ENCODE assay signal across 8 cellular contexts in the genomic region with DNA sequence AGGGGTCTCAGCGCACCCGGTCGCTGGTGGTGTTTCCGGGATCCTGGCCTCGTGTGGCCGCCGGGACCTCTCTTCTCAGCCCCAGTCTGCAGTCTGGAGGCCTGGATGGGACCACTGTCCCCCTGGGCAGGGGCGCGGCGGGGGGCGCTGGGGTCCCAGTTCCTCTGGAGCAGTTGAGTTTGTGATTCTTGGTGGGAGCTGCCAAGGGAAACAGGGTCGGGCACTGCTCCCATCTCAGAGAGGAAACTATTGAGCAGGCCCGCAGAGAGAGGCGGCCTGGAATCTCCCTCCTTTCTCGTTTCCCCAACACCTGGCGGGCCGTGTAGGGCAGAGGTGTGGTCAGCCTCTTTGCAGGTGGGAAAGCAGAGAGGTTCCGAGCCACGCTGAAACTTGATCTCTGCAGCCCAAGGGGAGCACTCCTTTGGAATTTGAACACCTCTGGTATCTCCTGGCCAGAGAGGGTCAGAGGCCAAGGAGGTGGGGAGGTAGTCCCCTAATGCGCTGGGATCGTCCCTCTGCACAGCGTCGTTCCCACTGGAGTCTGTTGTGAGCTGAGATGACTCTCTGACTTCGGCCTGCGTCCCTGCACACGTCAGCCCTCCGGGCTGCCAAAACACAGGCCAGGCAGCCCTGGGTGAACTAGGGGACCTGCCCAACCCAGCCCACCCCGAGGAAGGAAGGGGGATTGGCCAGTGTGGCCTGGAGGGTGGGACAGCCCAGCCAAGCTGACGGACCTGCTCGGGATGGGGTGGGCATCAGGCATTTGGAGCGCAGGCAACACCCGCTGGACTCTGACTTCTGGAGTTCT. TPM values are rescaled to one million over a fixed set of nuclear protein-coding genes. Genes with fewer than 3 reads are reported as not detected.
DNase-seq lines count a peak whose midpoint lies in the region; ATAC-seq and TF ChIP-seq lines count a peak whose summit lies in the region.

No MANE protein-coding gene starts in this region.

- ATAC-seq in DND-41 (ENCODE audit: insufficient read depth, low read depth) (peak; percentile 2; the same call in 1 of the 3 replicates), HG02973 (IDR thresholded peaks at IDR 0.05; ENCODE audit: unreplicated experiment) (peak; percentile 15), WTC11 (peak; percentile 35), HG02852 (IDR thresholded peaks at IDR 0.05; ENCODE audit: unreplicated experiment) (no peak)

- CTCF ChIA-PET in WTC11 (lab: Charles Lee): interaction anchor here (0.9 to 2.8 kb wide), 13 partner anchors 12 to 192 kb away, joined by 3 to 34 read pairs (median 4); a partner anchor contains a TSS

- no peak for TF ChIP-seq CTCF in DND-41 (IDR thresholded peaks at IDR 0.05; ENCODE audit: borderline replicate concordance, extremely low read depth, low read length, poor library complexity, severe bottlenecking)
- no peak for TF ChIP-seq CTCF in WTC11 (IDR thresholded peaks at IDR 0.05)
- TF ChIP-seq CTCF in fibroblast of villous mesenchyme (IDR thresholded peaks at IDR 0.05; ENCODE audit: insufficient read depth, low read depth, low read length): no peak
- no peak for TF ChIP-seq CTCF in neural progenitor cell (IDR thresholded peaks at IDR 0.05)

- no peaks in the 10 kb centered on the region for H3K27me3 Mint-ChIP-seq in WTC11 (ENCODE audit: low read depth)
- peaks cover 22% of the 10 kb centered on the region for H3K27me3 Mint-ChIP-seq in neural progenitor cell (ENCODE audit: insufficient read depth, low read depth)

- H2AFZ ChIP-seq in DND-41 (ENCODE audit: low read depth, low read length) (peak overlapping the region; percentile 91), neural progenitor cell (replicated peaks) (peak overlapping the region; percentile 80)

- peaks cover 22% of the 10 kb centered on the region for H3F3A ChIP-seq in neural progenitor cell (ENCODE audit: low read depth)

- 0 out of 2 replicates have a peak, but pooled peaks cover 5% of the 10 kb centered on the region for H4K20me1 ChIP-seq in DND-41 (ENCODE audit: insufficient read depth, low read length)
- peaks cover 11% of the 10 kb centered on the region for H4K20me1 ChIP-seq in neural progenitor cell (ENCODE audit: low read depth)

- H3K4me2 ChIP-seq in DND-41 (ENCODE audit: insufficient read depth, low read length) (peak overlapping the region; percentile 97), neural progenitor cell (peak overlapping the region; percentile 89)

- H3K9ac ChIP-seq in DND-41 (ENCODE audit: low read depth, low read length) (peak overlapping the region; percentile 79), neural progenitor cell (no peak overlapping the region)

- no peaks in the 10 kb centered on the region for H3K9me3 ChIP-seq in DND-41 (ENCODE audit: insufficient read depth, low read length, severe bottlenecking)
- no peaks in the 10 kb centered on the region for H3K9me3 ChIP-seq in neural progenitor cell (ENCODE audit: low read depth)

- H3K27me3 ChIP-seq in DND-41 (ENCODE audit: insufficient read depth, low read length, poor library complexity) (peaks cover 7% of the 10 kb centered on the region), neural progenitor cell (peaks cover 64% of the 10 kb centered on the region)

- H3K36me3 Mint-ChIP-seq in WTC11 (peaks cover 8% of the 10 kb centered on the region), neural progenitor cell (peaks cover 3% of the 10 kb centered on the region)

- H3K36me3 ChIP-seq in DND-41 (ENCODE audit: insufficient read depth, low read length) (no peaks in the 10 kb centered on the region), neural progenitor cell (no peaks in the 10 kb centered on the region)

- H3K79me2 ChIP-seq in DND-41 (ENCODE audit: insufficient read depth, low read length) (peaks cover 15% of the 10 kb centered on the region), neural progenitor cell (ENCODE audit: low read depth) (no peaks in the 10 kb centered on the region)

- DNase-seq in DND-41: no peak
- DNase-seq in WTC11 (ENCODE audit: low spot score): peak; percentile 64
- peak; percentile 64 for DNase-seq in fibroblast of villous mesenchyme (ENCODE audit: low read depth)
- DNase-seq in neural progenitor cell (ENCODE audit: low spot score): peak; percentile 62
- DNase-seq in NCI-H2107 treated with DMSO at 0.1 percent for 48 hours (lab: John Stamatoyannopoulos, UW; ENCODE audit: unreplicated experiment): no peak
- DNase-seq in NCI-H1436 treated with DMSO at 0.1 percent for 48 hours (lab: John Stamatoyannopoulos, UW): no peak

- peak overlapping the region; percentile 98 for H3K27ac Mint-ChIP-seq in WTC11
- no peak overlapping the region for H3K27ac Mint-ChIP-seq in neural progenitor cell

- H3K4me1 Mint-ChIP-seq in WTC11 (peaks cover 37% of the 10 kb centered on the region), neural progenitor cell (peaks cover 41% of the 10 kb centered on the region)

- H3K9me3 Mint-ChIP-seq in WTC11: no peaks in the 10 kb centered on the region
- H3K9me3 Mint-ChIP-seq in neural progenitor cell: no peaks in the 10 kb centered on the region

- H3K4me1 ChIP-seq in DND-41 (ENCODE audit: insufficient read depth, low read length) (peaks cover 45% of the 10 kb centered on the region), neural progenitor cell (peaks cover 13% of the 10 kb centered on the region)

- POLR2A ChIA-PET in WTC11 (lab: Charles Lee): interaction anchor here (0.9 to 3.6 kb wide), 3 partner anchors 15 to 60 kb away, joined by 3 to 11 read pairs (median 4); a partner anchor contains a TSS

- H3K27ac ChIP-seq in DND-41 (ENCODE audit: low read length) (peak overlapping the region; percentile 52; the same call in 1 of the 2 replicates), neural progenitor cell (no peak overlapping the region)

- H3K4me3 ChIP-seq in DND-41 (ENCODE audit: low read depth in 1 of 2, low read length in 2 of 2): peak overlapping the region; percentile 77 to 95
- H3K4me3 ChIP-seq in fibroblast of villous mesenchyme (ENCODE audit: low read depth, low read length): peak overlapping the region; percentile 80
- peak overlapping the region; percentile 67 for H3K4me3 ChIP-seq in neural progenitor cell

- H3K4me3 Mint-ChIP-seq in WTC11 (peak overlapping the region; percentile 77), neural progenitor cell (peak overlapping the region; percentile 79)

TF ChIP-seq in WTC11, 78 proteins besides CTCF, POLR2A, EP300 and RAD21:
- TF ChIP-seq ZNF263 (CRISPR knock-in tag; IDR thresholded peaks at IDR 0.05; ENCODE audit: low read depth) (peak; percentile 90), PRRX2 (CRISPR knock-in tag; IDR thresholded peaks at IDR 0.05) (no peak), CREB1 (CRISPR knock-in tag; IDR thresholded peaks at IDR 0.05) (no peak), JAZF1 (CRISPR knock-in tag; IDR thresholded peaks at IDR 0.05) (no peak), FOXJ3 (CRISPR knock-in tag; IDR thresholded peaks at IDR 0.05; ENCODE audit: borderline replicate concordance) (no peak), FOXP1 (CRISPR knock-in tag; IDR thresholded peaks at IDR 0.05; ENCODE audit: borderline replicate concordance) (no peak), ETV6 (CRISPR knock-in tag; IDR thresholded peaks at IDR 0.05) (0 out of 2 replicates have a peak, but pooled peaks have one; percentile 50)
- TF ChIP-seq, protein P1, sequence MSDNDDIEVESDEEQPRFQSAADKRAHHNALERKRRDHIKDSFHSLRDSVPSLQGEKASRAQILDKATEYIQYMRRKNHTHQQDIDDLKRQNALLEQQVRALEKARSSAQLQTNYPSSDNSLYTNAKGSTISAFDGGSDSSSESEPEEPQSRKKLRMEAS (CRISPR knock-in tag; IDR thresholded peaks at IDR 0.05): 0 out of 2 replicates have a peak, but pooled peaks have one; percentile 6

RNA-seq across cellular contexts. Expression of a gene that starts 0.8 kb away (rescaled TPM):
- total RNA-seq in WTC11 (2021): 10.8 to 17.9 TPM (median 14.0 TPM) in 3 replicates
- 9.9 and 22.5 TPM in 2 replicates for total RNA-seq in fibroblast of villous mesenchyme
- 1.2 and 1.4 TPM in 2 replicates for total RNA-seq in neural progenitor cell (ENCODE audit: low replicate concordance)

RNA-seq across cellular contexts. Expression of a gene that starts 49.0 kb away (rescaled TPM):
- total RNA-seq in WTC11 (2021): 15.5 to 19.0 TPM (median 17.2 TPM) in 3 replicates
- total RNA-seq in fibroblast of villous mesenchyme: 29.0 and 38.4 TPM in 2 replicates
- total RNA-seq in neural progenitor cell (ENCODE audit: low replicate concordance): 27.5 and 28.2 TPM in 2 replicates

RNA-seq across cellular contexts. Expression of a gene that starts 59.9 kb away (rescaled TPM):
- total RNA-seq in WTC11 (2021) (45.1 to 52.9 TPM (median 46.7 TPM) in 3 replicates), fibroblast of villous mesenchyme (81.6 and 84.4 TPM in 2 replicates), neural progenitor cell (ENCODE audit: low replicate concordance) (41.0 and 77.8 TPM in 2 replicates)

Comparison
In these comparisons a context has a peak if more than half of its experiments do, and no peak if none do; other contexts are left out.
1. DNase-seq: peak in WTC11 (single experiment), fibroblast of villous mesenchyme (single experiment) and neural progenitor cell (single experiment); none in DND-41 (single experiment), NCI-H2107 treated with DMSO at 0.1 percent for 48 hours (single experiment) and NCI-H1436 treated with DMSO at 0.1 percent for 48 hours (single experiment).
2. Peak in every context shown above with its lines, with median percentiles within 50 percentile points of each other: H3K4me3 ChIP-seq.